30 cellular contexts compared by ENCODE assay signal in genomic region chr3:105729662-105730061, GRCh38.
DNase-seq lines count a peak whose midpoint lies in the region; ATAC-seq, FAIRE-seq and TF ChIP-seq lines count a peak whose summit lies in the region.
"Had no signal": no experiment of that assay in that cellular context is flagged by ENCODE, and none has a peak within 500 bp of the region (broad histone marks: within the 10 kb centered on the region; RNA-seq: fewer than 3 reads in every experiment).

No MANE protein-coding gene starts in this region.

- no peak for FAIRE-seq in small intestine (lab: Jason Lieb, UNC)

- H3K4me1 Mint-ChIP-seq in chondrocyte (ENCODE audit: low read depth), result peaks cover 21% of the 10 kb centered on the region

- H3K36me3 ChIP-seq in small intestine (ENCODE audit: control insufficient read depth in 2 of 2, insufficient read depth in 2 of 2, low read length in 2 of 2), result peaks cover 1 to 3% of the 10 kb centered on the region in 2 donors
- H3K36me3 ChIP-seq: ovary, WERI-Rb-1 had no signal

- ATAC-seq in GM21390 (IDR thresholded peaks at IDR 0.05; ENCODE audit: unreplicated experiment) (no peak), HG02981 (IDR thresholded peaks at IDR 0.05; ENCODE audit: unreplicated experiment) (no peak)
- ATAC-seq: left ventricle myocardium superior; naive thymus-derived CD8-positive, alpha-beta T cell; upper lobe of right lung had no signal

- H3K27me3 ChIP-seq in small intestine (ENCODE audit: control insufficient read depth in 2 of 2, insufficient read depth in 2 of 2, low read length in 2 of 2), result no peaks in the 10 kb centered on the region
- H3K27me3 ChIP-seq: ovary, upper lobe of right lung had no signal

- H3K9me3 ChIP-seq in small intestine (ENCODE audit: control insufficient read depth, low read depth), result no peaks in the 10 kb centered on the region
- H3K9me3 ChIP-seq: ovary, upper lobe of right lung had no signal

- H3K4me3 Mint-ChIP-seq in chondrocyte (ENCODE audit: unreplicated experiment), result no peak overlapping the region
- H3K4me3 Mint-ChIP-seq: activated CD4-positive, alpha-beta T cell treated with anti-CD3 and anti-CD28 coated beads, Interleukin-2, amount 10 ng/mL, durations not matched to agents 24 days and 14 days; activated T-cell treated with anti-CD3 and anti-CD28 coated beads, Interleukin-2, amount 50 U/mL, for 24 hours; brain; CD14-positive monocyte; HFFc6; naive thymus-derived CD8-positive, alpha-beta T cell had no signal

- no peak overlapping the region for H3K4me3 ChIP-seq in LNCaP clone FGC (ENCODE audit: low read depth, low read length)
- H3K4me3 ChIP-seq in fibroblast of villous mesenchyme (ENCODE audit: low read depth, low read length), result no peak overlapping the region
- H3K4me3 ChIP-seq in small intestine (ENCODE audit: low read depth in 1 of 2, low read length in 2 of 2), result no peak overlapping the region
- H3K4me3 ChIP-seq: coronary artery, ovary, upper lobe of right lung had no signal

- no peaks in the 10 kb centered on the region for H3K27me3 Mint-ChIP-seq in chondrocyte (ENCODE audit: low read depth)
- H3K27me3 Mint-ChIP-seq: activated CD4-positive, alpha-beta T cell treated with anti-CD3 and anti-CD28 coated beads, Interleukin-2, amount 10 ng/mL, durations not matched to agents 24 days and 14 days; activated T-cell treated with anti-CD3 and anti-CD28 coated beads, Interleukin-2, amount 50 U/mL, for 24 hours; brain; naive thymus-derived CD8-positive, alpha-beta T cell had no signal

- no peaks in the 10 kb centered on the region for H3K4me1 ChIP-seq in small intestine (ENCODE audit: control insufficient read depth in 2 of 2, insufficient read depth in 1 of 2, low read depth in 1 of 2, low read length in 1 of 2)

- H3K36me3 Mint-ChIP-seq in chondrocyte (ENCODE audit: low read depth), result peaks cover 16% of the 10 kb centered on the region

- DNase-seq in LNCaP clone FGC (ENCODE audit: low read depth) (peak; percentile 41), chondrocyte (ENCODE audit: low spot score) (no peak), fibroblast of villous mesenchyme (ENCODE audit: low read depth) (peak; percentile 47), small intestine (peak; percentile 9), kidney glomerular epithelial cell (lab: John Stamatoyannopoulos, UW) (no peak)
- DNase-seq: activated CD4-positive, alpha-beta T cell treated with anti-CD3 and anti-CD28 coated beads, Interleukin-2, amount 10 ng/mL, durations not matched to agents 24 days and 14 days; activated gamma-delta T cell; activated T-cell treated with anti-CD3 and anti-CD28 coated beads, Interleukin-2, amount 50 U/mL, for 24 hours; Calu3; DND-41; effector memory CD4-positive, alpha-beta T cell; GOT3; HFFc6; left ventricle myocardium superior; naive thymus-derived CD8-positive, alpha-beta T cell; NCI-H1048; NCI-H187 treated with DMSO at 0.1 percent for 48 hours; NCI-H524 treated with DMSO at 0.1 percent for 48 hours; ovary; SHP77; stimulated activated CD4-positive, alpha-beta T cell treated with anti-CD3 and anti-CD28 coated beads, Interleukin-2, amount 100 ng/mL, for 48 hours; SW 1271; T1000; upper lobe of right lung; WERI-Rb-1 had no signal

- TF ChIP-seq CTCF in LNCaP clone FGC (IDR thresholded peaks at IDR 0.05; ENCODE audit: control insufficient read depth, extremely low read depth, insufficient read depth) (no peak), chondrocyte (IDR thresholded peaks at IDR 0.05) (no peak), fibroblast of villous mesenchyme (IDR thresholded peaks at IDR 0.05; ENCODE audit: insufficient read depth, low read depth, low read length) (no peak)

- peaks cover 14% of the 10 kb centered on the region for H3K9me3 Mint-ChIP-seq in chondrocyte (ENCODE audit: low read depth)

- 40 to 60% (median 60%) methylated on average over 3 of the region's 3 CpGs for WGBS in small intestine, 3 donors

- peak overlapping the region; percentile 19 for H3K27ac Mint-ChIP-seq in chondrocyte (ENCODE audit: unreplicated experiment)
- H3K27ac Mint-ChIP-seq: activated CD4-positive, alpha-beta T cell treated with anti-CD3 and anti-CD28 coated beads, Interleukin-2, amount 10 ng/mL, durations not matched to agents 24 days and 14 days; activated T-cell treated with anti-CD3 and anti-CD28 coated beads, Interleukin-2, amount 50 U/mL, for 24 hours; CD14-positive monocyte; HFFc6 had no signal

- no peak overlapping the region for H3K27ac ChIP-seq in small intestine (ENCODE audit: low read depth in 1 of 2, low read length in 1 of 2)
- H3K27ac ChIP-seq: coronary artery, ovary, upper lobe of right lung, WERI-Rb-1 had no signal

Comparison
In these comparisons a context has a peak if more than half of its experiments do, and no peak if none do; other contexts are left out.
1. DNase-seq: peak in LNCaP clone FGC (single experiment), fibroblast of villous mesenchyme (single experiment) and small intestine (single experiment); none in chondrocyte (single experiment) and kidney glomerular epithelial cell (single experiment).